11 cellular contexts compared by ENCODE assay signal in genomic region chr4:3321295-3321889, GRCh38. TPM values are rescaled to one million over a fixed set of nuclear protein-coding genes. Genes with fewer than 3 reads are reported as not detected.
DNase-seq lines count a peak whose midpoint lies in the region; ATAC-seq and TF ChIP-seq lines count a peak whose summit lies in the region.
"Had no signal": no experiment of that assay in that cellular context is flagged by ENCODE, and none has a peak within 500 bp of the region (broad histone marks: within the 10 kb centered on the region; RNA-seq: fewer than 3 reads in every experiment).

No MANE protein-coding gene starts in this region.

- no peak overlapping the region for H2BK12ac ChIP-seq in mesenchymal stem cell (ENCODE audit: low read length in 2 of 2)

- intact Hi-C loops in adrenal gland (cut with DNase I): no loop called here

- WGBS in adrenal gland, 4 donors: 49 to 67% (median 66%) methylated on average over 6 to 14 of the region's 14 CpGs
- 92% methylated on average over 13 of the region's 14 CpGs for WGBS in mesenchymal stem cell

- H4K8ac ChIP-seq in mesenchymal stem cell (ENCODE audit: low read length): no peak overlapping the region

- H3K79me1 ChIP-seq in mesenchymal stem cell (replicated peaks; ENCODE audit: low read length, poor library complexity, severe bottlenecking): peaks cover 59% of the 10 kb centered on the region

- H3K4ac ChIP-seq in mesenchymal stem cell (ENCODE audit: low read depth in 1 of 2, low read length in 2 of 2): no peak overlapping the region

- H3K4me2 ChIP-seq in mesenchymal stem cell (ENCODE audit: low read length, poor library complexity, severe bottlenecking): no peak overlapping the region

- H2AFZ ChIP-seq in mesenchymal stem cell (ENCODE audit: low read depth, low read length): no peak overlapping the region

- H3K27me3 Mint-ChIP-seq in stimulated activated memory B cell treated with anti-CD40 and anti-IgM and Interleukin-4, amounts not matched to agents 10 μg/mL and 1 μg/mL and 100 μg/mL, for 72 hours: no peaks in the 10 kb centered on the region

- H3K4me1 ChIP-seq in adrenal gland (replicated peaks in 1 of 2) (peaks cover 8 to 17% of the 10 kb centered on the region in 2 donors), mesenchymal stem cell (ENCODE audit: control insufficient read depth, insufficient read depth, low read depth, low read length) (peaks cover 6% of the 10 kb centered on the region)

- no peak overlapping the region for H3K18ac ChIP-seq in mesenchymal stem cell (ENCODE audit: low read depth in 1 of 2, low read length in 2 of 2)

- H3K9ac ChIP-seq in mesenchymal stem cell (ENCODE audit: low read length): peak overlapping the region; percentile 85

- no peak overlapping the region for H2BK120ac ChIP-seq in mesenchymal stem cell (ENCODE audit: low read depth, low read length)

- H3K9me3 Mint-ChIP-seq in stimulated activated memory B cell treated with anti-CD40 and anti-IgM and Interleukin-4, amounts not matched to agents 10 μg/mL and 1 μg/mL and 100 μg/mL, for 72 hours: no peaks in the 10 kb centered on the region

- H3K9me3 ChIP-seq in adrenal gland (replicated peaks in 1 of 3): no peaks in the 10 kb centered on the region
- no peaks in the 10 kb centered on the region for H3K9me3 ChIP-seq in mesenchymal stem cell (ENCODE audit: control insufficient read depth, low read length)
- H3K9me3 ChIP-seq in WERI-Rb-1 (ENCODE audit: severe bottlenecking): no peaks in the 10 kb centered on the region

- H3K4me3 ChIP-seq in adrenal gland (no peak overlapping the region), fibroblast of mammary gland (ENCODE audit: control insufficient read depth, low read depth, low read length) (no peak overlapping the region), mesenchymal stem cell (ENCODE audit: insufficient read depth in 1 of 2, low read depth in 1 of 2, low read length in 2 of 2) (peak overlapping the region in 1 of 2 experiments; percentile 66), WERI-Rb-1 (ENCODE audit: low read depth, low read length) (no peak overlapping the region)

- H3K27ac ChIP-seq in adrenal gland (peak overlapping the region in 2 of 5 donors; percentile 16 to 80), mesenchymal stem cell (ENCODE audit: low read length, poor library complexity, severe bottlenecking) (no peak overlapping the region), temporal lobe (ENCODE audit: low read depth, low read length) (peak overlapping the region; percentile 66), WERI-Rb-1 (no peak overlapping the region)

- no peak overlapping the region for H2BK5ac ChIP-seq in mesenchymal stem cell (ENCODE audit: low read depth, low read length, poor library complexity, severe bottlenecking)

- TF ChIP-seq POLR2A in adrenal gland (IDR thresholded peaks at IDR 0.05): no peak

- DNase-seq in adrenal gland (peak; percentile 40 to 70 (median 63)), fibroblast of mammary gland (ENCODE audit: low read depth) (peak; percentile 56), mesenchymal stem cell (no peak), superior temporal gyrus (ENCODE audit: extremely low spot score) (no peak), GM20000 (ENCODE audit: low spot score) (no peak), WERI-Rb-1 (no peak)
- DNase-seq: activated naive CD4-positive, alpha-beta T cell; DMS53 had no signal

- peak overlapping the region; percentile 63 for H4K91ac ChIP-seq in mesenchymal stem cell (ENCODE audit: low read length)

- H2AK5ac ChIP-seq in mesenchymal stem cell (ENCODE audit: low read length, severe bottlenecking): no peak overlapping the region

- no peak overlapping the region for H3K27ac Mint-ChIP-seq in stimulated activated memory B cell treated with anti-CD40 and anti-IgM and Interleukin-4, amounts not matched to agents 10 μg/mL and 1 μg/mL and 100 μg/mL, for 72 hours

- no peak overlapping the region for H2BK15ac ChIP-seq in mesenchymal stem cell (ENCODE audit: low read depth, poor library complexity, severe bottlenecking)

- H3K14ac ChIP-seq in mesenchymal stem cell (ENCODE audit: low read length in 2 of 2): no peak overlapping the region

- H3K36me3 ChIP-seq in adrenal gland (replicated peaks in 1 of 2) (peaks cover 0 to 9% of the 10 kb centered on the region in 2 donors), mesenchymal stem cell (ENCODE audit: control insufficient read depth in 1 of 2, insufficient read depth in 2 of 2, low read depth in 1 of 2, low read length in 2 of 2) (peaks cover 23 to 44% of the 10 kb centered on the region in 2 experiments), WERI-Rb-1 (peaks cover 68% of the 10 kb centered on the region)

- H3K23ac ChIP-seq in mesenchymal stem cell (ENCODE audit: low read length in 2 of 2): no peak overlapping the region

- no peak overlapping the region for H3K4me3 Mint-ChIP-seq in stimulated activated memory B cell treated with anti-CD40 and anti-IgM and Interleukin-4, amounts not matched to agents 10 μg/mL and 1 μg/mL and 100 μg/mL, for 72 hours

- H3K27me3 ChIP-seq in adrenal gland (no peaks in the 10 kb centered on the region), mesenchymal stem cell (ENCODE audit: control insufficient read depth in 1 of 2, insufficient read depth in 1 of 2, low read length in 2 of 2) (no peaks in the 10 kb centered on the region), WERI-Rb-1 (ENCODE audit: insufficient read depth, low read depth, severe bottlenecking) (no peaks in the 10 kb centered on the region)

- TF ChIP-seq CTCF in adrenal gland (IDR thresholded peaks at IDR 0.05): no peak
- TF ChIP-seq CTCF in fibroblast of mammary gland (conservative IDR thresholded peaks at IDR 0.05; ENCODE audit: control insufficient read depth, insufficient read depth, low read depth, low read length): no peak
- no peak for TF ChIP-seq CTCF in GM20000 (IDR thresholded peaks at IDR 0.05; ENCODE audit: extremely low read depth, missing control alignments)
- no peak for TF ChIP-seq CTCF in WERI-Rb-1 (IDR thresholded peaks at IDR 0.05; ENCODE audit: low read depth, low read length)

- H3K4me1 Mint-ChIP-seq in stimulated activated memory B cell treated with anti-CD40 and anti-IgM and Interleukin-4, amounts not matched to agents 10 μg/mL and 1 μg/mL and 100 μg/mL, for 72 hours: no peaks in the 10 kb centered on the region

- ATAC-seq in stimulated activated memory B cell treated with anti-CD40 and anti-IgM and Interleukin-4, amounts not matched to agents 10 μg/mL and 1 μg/mL and 100 μg/mL, for 72 hours: no peak
- ATAC-seq: activated CD4-positive, CD25-positive, alpha-beta regulatory T cell treated with anti-CD3 and anti-CD28 coated beads, Interleukin-2, amount 50 U/mL, for 24 hours had no signal

- H3K36me3 Mint-ChIP-seq in stimulated activated memory B cell treated with anti-CD40 and anti-IgM and Interleukin-4, amounts not matched to agents 10 μg/mL and 1 μg/mL and 100 μg/mL, for 72 hours: peaks cover 2% of the 10 kb centered on the region

RNA-seq across cellular contexts. Expression of gene RGS12, which starts 28.6 kb away (rescaled TPM):
- total RNA-seq in adrenal gland (10 to 100 TPM; 15.5 to 35.2 (median 21.9) TPM), temporal lobe (110 TPM)
- 10 to 100 TPM in 2 of 3 donors, 1 to 10 TPM in 1; 8.2 to 73.9 (median 33.8) TPM for polyA plus RNA-seq in adrenal gland
- 11.5 TPM for polyA plus RNA-seq in mesenchymal stem cell (2013, experiment 1 of 2)
- 11.0 TPM for polyA plus RNA-seq in mesenchymal stem cell (2013, experiment 2 of 2)

Comparison
In these comparisons a context has a peak if more than half of its experiments do, and no peak if none do; other contexts are left out.
1. DNase-seq: peak in adrenal gland (7 of 7) and fibroblast of mammary gland (single experiment); none in mesenchymal stem cell (single experiment), superior temporal gyrus (single experiment), GM20000 (single experiment) and WERI-Rb-1 (single experiment).